In genomic region chr5:14207428-14207827, GRCh38 we compare ENCODE assay signal across 1 cellular context.
TF ChIP-seq lines count a peak whose summit lies in the region.
"Not testable (repeated sequence)": the region's sequence is repeated elsewhere in the genome, so short reads cannot be mapped to it uniquely, and the experiment has no call there.

No MANE protein-coding gene starts in this region.

TF ChIP-seq in HepG2, 621 proteins besides CTCF, POLR2A, EP300 and RAD21 (continued from another document and continues in another):
- TF ChIP-seq NR2F6, FOXP1, SOX13, SOX6, NONO (IDR thresholded peaks at IDR 0.05): not testable (repeated sequence)
- TF ChIP-seq NR2F6 (CRISPR knock-in tag; IDR thresholded peaks at IDR 0.05) (peak; percentile 62), TRIM24 (CRISPR knock-in tag; IDR thresholded peaks at IDR 0.05) (peak; percentile 29; the same call in 1 of the 2 replicates), ZMYM2 (CRISPR knock-in tag; IDR thresholded peaks at IDR 0.05) (peak; percentile 87), FOXP1 (CRISPR knock-in tag; IDR thresholded peaks at IDR 0.05) (peak; percentile 33; the same call in 1 of the 2 replicates), FOXP4 (CRISPR knock-in tag; IDR thresholded peaks at IDR 0.05) (peak; percentile 54; the same call in 1 of the 2 replicates), ATF4 (CRISPR knock-in tag; IDR thresholded peaks at IDR 0.05) (peak in 1 of 2 experiments; percentile 59; a peak in 2 of 4 replicates), ZBTB38 (CRISPR knock-in tag; IDR thresholded peaks at IDR 0.05) (0 out of 2 replicates have a peak, but pooled peaks have one; percentile 49), CEBPG (CRISPR knock-in tag; IDR thresholded peaks at IDR 0.05) (peak; percentile 88), HNF4A (CRISPR knock-in tag; IDR thresholded peaks at IDR 0.05) (peak; percentile 80), ADNP (CRISPR knock-in tag; IDR thresholded peaks at IDR 0.05) (0 out of 2 replicates have a peak, but pooled peaks have one; percentile 60), ZNF232 (CRISPR knock-in tag; IDR thresholded peaks at IDR 0.05; ENCODE audit: borderline replicate concordance) (0 out of 2 replicates have a peak, but pooled peaks have one; percentile 37), ELF3 (CRISPR knock-in tag; IDR thresholded peaks at IDR 0.05) (0 out of 2 replicates have a peak, but pooled peaks have one; percentile 20), SOX13 (CRISPR knock-in tag; conservative IDR thresholded peaks at IDR 0.05 in 1 of 2, IDR thresholded peaks at IDR 0.05 in 1 of 2) (peak in 1 of 2 experiments; percentile 48; a peak in 1 of 4 replicates), TEAD3 (CRISPR knock-in tag; optimal IDR thresholded peaks at IDR 0.05; ENCODE audit: borderline replicate concordance) (peak; percentile 54), KAT8 (CRISPR knock-in tag; IDR thresholded peaks at IDR 0.05) (0 out of 2 replicates have a peak, but pooled peaks have one; percentile 13), RCOR2 (CRISPR knock-in tag; IDR thresholded peaks at IDR 0.05) (peak; percentile 71; the same call in 1 of the 2 replicates), SOX6 (CRISPR knock-in tag; IDR thresholded peaks at IDR 0.05) (peak; percentile 52; the same call in 1 of the 2 replicates), SOX5 (CRISPR knock-in tag; IDR thresholded peaks at IDR 0.05; ENCODE audit: borderline replicate concordance) (0 out of 2 replicates have a peak, but pooled peaks have one; percentile 40), ZNF687 (CRISPR knock-in tag; IDR thresholded peaks at IDR 0.05) (peak; percentile 41; the same call in 1 of the 2 replicates), SAP130 (CRISPR knock-in tag; IDR thresholded peaks at IDR 0.05; ENCODE audit: low read depth) (peak; percentile 62; the same call in 1 of the 2 replicates), FOXO1 (CRISPR knock-in tag; IDR thresholded peaks at IDR 0.05) (peak; percentile 25; the same call in 1 of the 2 replicates), STAG1 (CRISPR knock-in tag; IDR thresholded peaks at IDR 0.05) (peak; percentile 8; the same call in 1 of the 2 replicates), ESRRA (CRISPR knock-in tag; IDR thresholded peaks at IDR 0.05; ENCODE audit: low read depth) (0 out of 2 replicates have a peak, but pooled peaks have one; percentile 55), POGZ (CRISPR knock-in tag; IDR thresholded peaks at IDR 0.05) (peak; percentile 83), ARID4A (CRISPR knock-in tag; IDR thresholded peaks at IDR 0.05; ENCODE audit: borderline replicate concordance) (peak; percentile 22; the same call in 1 of the 2 replicates), ZNF644 (CRISPR knock-in tag; IDR thresholded peaks at IDR 0.05; ENCODE audit: low read depth) (peak; percentile 83), TARDBP (CRISPR knock-in tag; IDR thresholded peaks at IDR 0.05) (0 out of 2 replicates have a peak, but pooled peaks have one; percentile 34), SALL1 (CRISPR knock-in tag; IDR thresholded peaks at IDR 0.05) (peak; percentile 79), ZMYM3 (CRISPR knock-in tag; IDR thresholded peaks at IDR 0.05) (peak; percentile 98), KDM1A (CRISPR knock-in tag; IDR thresholded peaks at IDR 0.05) (peak; percentile 83; the same call in 1 of the 2 replicates), MIXL1 (CRISPR knock-in tag; IDR thresholded peaks at IDR 0.05) (peak; percentile 37; the same call in 1 of the 2 replicates), RXRB (CRISPR knock-in tag; IDR thresholded peaks at IDR 0.05; ENCODE audit: borderline replicate concordance) (peak; percentile 57; the same call in 1 of the 2 replicates), HOXA3 (CRISPR knock-in tag; IDR thresholded peaks at IDR 0.05) (peak; percentile 60; the same call in 1 of the 2 replicates), NONO (CRISPR knock-in tag; conservative IDR thresholded peaks at IDR 0.05) (0 out of 2 replicates have a peak, but pooled peaks have one; percentile 39), AHDC1 (CRISPR knock-in tag; IDR thresholded peaks at IDR 0.05; ENCODE audit: borderline replicate concordance) (peak; percentile 25; the same call in 1 of the 2 replicates), SKIL (CRISPR knock-in tag; IDR thresholded peaks at IDR 0.05; ENCODE audit: borderline replicate concordance) (peak; percentile 47; the same call in 1 of the 2 replicates), GZF1 (CRISPR knock-in tag; IDR thresholded peaks at IDR 0.05) (peak; percentile 94), MED1 (CRISPR knock-in tag; IDR thresholded peaks at IDR 0.05) (peak; percentile 70)
